ENCODE assay signal across 25 cellular contexts in genomic region chr1:176576670-176577069, GRCh38.
"Had no signal": no experiment of that assay in that cellular context is flagged by ENCODE, and none has a peak within 500 bp of the region (broad histone marks: within the 10 kb centered on the region; RNA-seq: fewer than 3 reads in every experiment).

No MANE protein-coding gene starts in this region.

- DNase-seq: stimulated activated CD4-positive, alpha-beta T cell treated with anti-CD3 and anti-CD28 coated beads, Interleukin-2, amount 100 ng/mL, for 48 hours; stimulated activated CD4-positive, alpha-beta T cell treated with anti-CD3 and anti-CD28 coated beads, Interleukin-4, amount 100 ng/mL, for 1 hour; stimulated activated CD4-positive, alpha-beta T cell treated with anti-CD3 and anti-CD28 coated beads, Interleukin-4, amount 100 ng/mL, for 24 hours; stimulated activated CD4-positive, alpha-beta T cell treated with anti-CD3 and anti-CD28 coated beads, Interleukin-4, amount 100 ng/mL, for 4 hours; stimulated activated CD8-positive, alpha-beta memory T cell treated with anti-CD3 and anti-CD28 coated beads, Interleukin-4, amount 100 ng/mL, for 48 hours; stimulated activated naive B cell treated with anti-CD40 and anti-IgM and Interleukin-4, amounts not matched to agents 10 μg/mL and 1 μg/mL and 100 μg/mL, for 72 hours; stimulated activated naive CD4-positive, alpha-beta T cell; stimulated activated naive CD4-positive, alpha-beta T cell treated with Interleukin-2 at 50 U/mL for 16 hours; stimulated activated naive CD8-positive, alpha-beta T cell treated with anti-CD3 and anti-CD28 coated beads, Interleukin-15, amount 100 ng/mL, for 72 hours; stimulated activated naive CD8-positive, alpha-beta T cell treated with anti-CD3 and anti-CD28 coated beads, Interleukin-15, Interleukin-2, amounts not matched to agents 100 U/mL and 50 U/mL, for 24 hours; stomach; substantia nigra; testis; thyroid gland; tibial artery; transverse colon; upper lobe of left lung; upper lobe of right lung; uterus had no signal

- H3K4me3 ChIP-seq: stomach, suprapubic skin, testis, thoracic aorta, thyroid gland, tibial artery, tibial nerve, transverse colon, upper lobe of left lung, upper lobe of right lung, uterus, vagina had no signal

- H3K27ac ChIP-seq: stomach, suprapubic skin, testis, thyroid gland, tibial artery, tibial nerve, transverse colon, upper lobe of left lung, upper lobe of right lung, vagina had no signal

- H3K27me3 ChIP-seq: stomach, suprapubic skin, testis, thyroid gland, tibial artery, tibial nerve, transverse colon, upper lobe of left lung, upper lobe of right lung, uterus, vagina had no signal

- ATAC-seq: stimulated activated effector memory CD8-positive, alpha-beta T cell treated with anti-CD3 and anti-CD28 coated beads, Interleukin-12 subunit alpha, Interleukin-12 subunit beta, amount 100 ng/mL, for 72 hours; stimulated activated memory B cell treated with anti-CD40 and anti-IgM and Interleukin-4, amounts not matched to agents 10 μg/mL and 1 μg/mL and 100 μg/mL, for 72 hours; stimulated activated naive B cell treated with anti-CD40 and anti-IgM and Interleukin-4, amounts not matched to agents 10 μg/mL and 1 μg/mL and 100 μg/mL, for 72 hours; stimulated activated naive CD8-positive, alpha-beta T cell treated with anti-CD3 and anti-CD28 coated beads, Interleukin-15, amount 100 ng/mL, for 72 hours; stimulated activated naive CD8-positive, alpha-beta T cell treated with anti-CD3 and anti-CD28 coated beads, Interleukin-15, Interleukin-2, amounts not matched to agents 100 U/mL and 50 U/mL, for 24 hours; upper lobe of right lung had no signal

- H3K4me1 ChIP-seq: stomach, suprapubic skin, testis, thyroid gland, transverse colon, upper lobe of left lung, upper lobe of right lung, vagina had no signal

- H3K36me3 ChIP-seq: stomach, suprapubic skin, thoracic aorta, thyroid gland, tibial artery, tibial nerve, transverse colon, upper lobe of left lung, upper lobe of right lung, uterus, vagina had no signal

- H3K9me3 ChIP-seq: stomach, suprapubic skin, testis, thoracic aorta, thyroid gland, tibial artery, tibial nerve, transverse colon, upper lobe of left lung, upper lobe of right lung, uterus, vagina had no signal
